In the genomic region with DNA sequence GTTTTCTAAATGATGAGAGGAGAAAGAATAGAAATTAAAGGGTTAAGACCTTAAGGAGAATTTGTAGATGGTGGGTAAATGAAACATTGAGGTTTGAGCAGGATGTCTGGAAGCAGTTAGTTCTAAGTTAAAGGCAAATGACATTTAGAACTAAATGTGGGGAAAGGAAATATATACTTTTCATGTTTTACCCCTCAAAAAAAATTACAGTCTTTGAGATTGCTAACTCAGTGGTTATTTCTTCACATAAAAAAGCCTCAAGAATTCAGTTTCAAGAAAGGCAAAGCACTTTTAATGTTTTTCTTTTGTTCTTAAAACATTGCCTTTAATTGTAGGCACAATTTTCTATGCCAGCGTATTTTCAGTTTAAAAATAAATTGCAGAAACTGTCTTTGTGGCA, we compare ENCODE assay signal across 1 cellular context.
TF ChIP-seq lines count a peak whose summit lies in the region.

No MANE protein-coding gene starts in this region.

TF ChIP-seq in WTC11, 78 proteins besides CTCF, POLR2A, EP300 and RAD21 (continued from another document):
- TF ChIP-seq, protein P1, sequence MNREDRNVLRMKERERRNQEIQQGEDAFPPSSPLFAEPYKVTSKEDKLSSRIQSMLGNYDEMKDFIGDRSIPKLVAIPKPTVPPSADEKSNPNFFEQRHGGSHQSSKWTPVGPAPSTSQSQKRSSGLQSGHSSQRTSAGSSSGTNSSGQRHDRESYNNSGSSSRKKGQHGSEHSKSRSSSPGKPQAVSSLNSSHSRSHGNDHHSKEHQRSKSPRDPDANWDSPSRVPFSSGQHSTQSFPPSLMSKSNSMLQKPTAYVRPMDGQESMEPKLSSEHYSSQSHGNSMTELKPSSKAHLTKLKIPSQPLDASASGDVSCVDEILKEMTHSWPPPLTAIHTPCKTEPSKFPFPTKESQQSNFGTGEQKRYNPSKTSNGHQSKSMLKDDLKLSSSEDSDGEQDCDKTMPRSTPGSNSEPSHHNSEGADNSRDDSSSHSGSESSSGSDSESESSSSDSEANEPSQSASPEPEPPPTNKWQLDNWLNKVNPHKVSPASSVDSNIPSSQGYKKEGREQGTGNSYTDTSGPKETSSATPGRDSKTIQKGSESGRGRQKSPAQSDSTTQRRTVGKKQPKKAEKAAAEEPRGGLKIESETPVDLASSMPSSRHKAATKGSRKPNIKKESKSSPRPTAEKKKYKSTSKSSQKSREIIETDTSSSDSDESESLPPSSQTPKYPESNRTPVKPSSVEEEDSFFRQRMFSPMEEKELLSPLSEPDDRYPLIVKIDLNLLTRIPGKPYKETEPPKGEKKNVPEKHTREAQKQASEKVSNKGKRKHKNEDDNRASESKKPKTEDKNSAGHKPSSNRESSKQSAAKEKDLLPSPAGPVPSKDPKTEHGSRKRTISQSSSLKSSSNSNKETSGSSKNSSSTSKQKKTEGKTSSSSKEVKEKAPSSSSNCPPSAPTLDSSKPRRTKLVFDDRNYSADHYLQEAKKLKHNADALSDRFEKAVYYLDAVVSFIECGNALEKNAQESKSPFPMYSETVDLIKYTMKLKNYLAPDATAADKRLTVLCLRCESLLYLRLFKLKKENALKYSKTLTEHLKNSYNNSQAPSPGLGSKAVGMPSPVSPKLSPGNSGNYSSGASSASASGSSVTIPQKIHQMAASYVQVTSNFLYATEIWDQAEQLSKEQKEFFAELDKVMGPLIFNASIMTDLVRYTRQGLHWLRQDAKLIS (CRISPR knock-in tag; IDR thresholded peaks at IDR 0.05; ENCODE audit: borderline replicate concordance), result no peak
- no peak for TF ChIP-seq GRHL2 (CRISPR knock-in tag; IDR thresholded peaks at IDR 0.05; ENCODE audit: insufficient replicate concordance, severe bottlenecking)
- TF ChIP-seq ZBTB43 (CRISPR knock-in tag; IDR thresholded peaks at IDR 0.05), result no peak
- no peak for TF ChIP-seq AR (CRISPR knock-in tag; IDR thresholded peaks at IDR 0.05)
- no peak for TF ChIP-seq FOXK1 (CRISPR knock-in tag; IDR thresholded peaks at IDR 0.05)
- TF ChIP-seq NR1H2 (CRISPR knock-in tag; IDR thresholded peaks at IDR 0.05), result no peak
- TF ChIP-seq FOXP1 (CRISPR knock-in tag; IDR thresholded peaks at IDR 0.05; ENCODE audit: borderline replicate concordance), result no peak
TF ChIP-seq in WTC11: peak in this region for 0.
